18 cellular contexts compared by ENCODE assay signal in genomic region chr17:29127840-29128239, GRCh38.
"Had no signal": no experiment of that assay in that cellular context is flagged by ENCODE, and none has a peak within 500 bp of the region (broad histone marks: within the 10 kb centered on the region; RNA-seq: fewer than 3 reads in every experiment).

No MANE protein-coding gene starts in this region.

- ATAC-seq: activated naive CD4-positive, alpha-beta T cell treated with anti-CD3 and anti-CD28 coated beads, Interleukin-2, amount 50 U/mL, for 72 hours; activated T-helper 17 cell treated with anti-CD3 and anti-CD28 coated beads, Interleukin-2, amount 50 U/mL, for 72 hours; natural killer cell treated with Interleukin-12 subunit alpha and Interleukin-12 subunit beta and Interleukin-15 and Interleukin-18, amount 100 ng/mL, for 72 hours; sciatic nerve; stimulated activated memory B cell treated with anti-CD40 and anti-IgM and Interleukin-4, amounts not matched to agents 10 μg/mL and 1 μg/mL and 100 μg/mL, for 72 hours had no signal

- H3K4me1 ChIP-seq: parathyroid adenoma had no signal

- H3K4me3 ChIP-seq: colonic mucosa, hepatocyte, smooth muscle cell, transverse colon had no signal

- H3K27me3 ChIP-seq: colonic mucosa, hepatocyte, transverse colon had no signal

- DNase-seq: activated CD4-positive, CD25-positive, alpha-beta regulatory T cell treated with anti-CD3 and anti-CD28 coated beads, Interleukin-2, amount 50 U/mL, for 72 hours; activated T-cell treated with anti-CD3 and anti-CD28 coated beads, Interleukin-2, amount 50 U/mL, for 1 hour; colonic mucosa; endodermal cell; kidney glomerular epithelial cell; nucleus accumbens; stimulated activated CD4-positive, alpha-beta T cell treated with anti-CD3 and anti-CD28 coated beads, Interleukin-15, amount 100 ng/mL, for 24 hours; T-helper 1 cell; transverse colon; WERI-Rb-1 had no signal

- H3K9me3 ChIP-seq: colonic mucosa, transverse colon had no signal

- H3K36me3 ChIP-seq: colonic mucosa, transverse colon, WERI-Rb-1 had no signal

- H3K27ac ChIP-seq: colonic mucosa, hepatocyte, parathyroid adenoma, transverse colon, WERI-Rb-1 had no signal
